9 cellular contexts compared by ENCODE assay signal in genomic region chr22:19756288-19757128, GRCh38. TPM values are rescaled to one million over a fixed set of nuclear protein-coding genes. Genes with fewer than 3 reads are reported as not detected.
A peak's percentile ranks its signal among the peaks of the same experiment; 100 is the strongest.
DNase-seq lines count a peak whose midpoint lies in the region; ATAC-seq and TF ChIP-seq lines count a peak whose summit lies in the region.
"Had no signal": no experiment of that assay in that cellular context is flagged by ENCODE, and none has a peak within 500 bp of the region (broad histone marks: within the 10 kb centered on the region; RNA-seq: fewer than 3 reads in every experiment).

No MANE protein-coding gene starts in this region.

- peaks cover 1% of the 10 kb centered on the region for H3K27me3 ChIP-seq in OCI-LY1 (ENCODE audit: insufficient read depth, low read length)
- peaks cover 97% of the 10 kb centered on the region for H3K27me3 ChIP-seq in cardiac muscle cell

- H3K36me3 ChIP-seq in OCI-LY1 (ENCODE audit: insufficient read depth, low read length) (no peaks in the 10 kb centered on the region), cardiac muscle cell (no peaks in the 10 kb centered on the region)

- H3K9me3 ChIP-seq in OCI-LY1 (ENCODE audit: low read length), result no peaks in the 10 kb centered on the region
- H3K9me3 ChIP-seq in cardiac muscle cell (ENCODE audit: low read depth), result no peaks in the 10 kb centered on the region

- no peaks in the 10 kb centered on the region for H3K9me2 ChIP-seq in OCI-LY1 (ENCODE audit: low read depth, low read length)

- ATAC-seq in HG02678 (IDR thresholded peaks at IDR 0.05; ENCODE audit: unreplicated experiment), result no peak

- H3F3A ChIP-seq in OCI-LY1 (ENCODE audit: insufficient read depth, low read length), result no peaks in the 10 kb centered on the region

- H3K4me1 ChIP-seq in OCI-LY1 (ENCODE audit: insufficient read depth, low read length, severe bottlenecking) (peaks cover 14% of the 10 kb centered on the region), cardiac muscle cell (ENCODE audit: low read depth) (peaks cover 9% of the 10 kb centered on the region)

- peak overlapping the region; percentile 49 for H3K4me3 ChIP-seq in OCI-LY1 (ENCODE audit: low read depth, low read length, poor library complexity, severe bottlenecking)
- no peak overlapping the region for H3K4me3 ChIP-seq in cardiac muscle cell

- peak; percentile 78 for TF ChIP-seq CTCF in OCI-LY1 (IDR thresholded peaks at IDR 0.05; ENCODE audit: low read length)
- TF ChIP-seq CTCF in cardiac muscle cell (IDR thresholded peaks at IDR 0.05; ENCODE audit: low read depth, low read length), result peak; percentile 47

- H3K4me2 ChIP-seq in OCI-LY1 (ENCODE audit: low read length), result peak overlapping the region; percentile 62

- no peaks in the 10 kb centered on the region for H3K79me2 ChIP-seq in OCI-LY1 (ENCODE audit: insufficient read depth, low read length)

- H3K27ac ChIP-seq in OCI-LY1 (ENCODE audit: low read depth, low read length, poor library complexity, severe bottlenecking), result no peak overlapping the region
- no peak overlapping the region for H3K27ac ChIP-seq in cardiac muscle cell

- H3K9ac ChIP-seq in OCI-LY1 (ENCODE audit: low read length), result no peak overlapping the region

- DNase-seq in NCI-H146 (lab: John Stamatoyannopoulos, UW) (peak; percentile 28), NCI-H146 treated with DMSO at 0.1 percent for 48 hours (lab: John Stamatoyannopoulos, UW; ENCODE audit: unreplicated experiment) (no peak), cardiac muscle cell (ENCODE audit: low read depth in 1 of 2, low spot score in 1 of 2) (peak in 1 of 2 donors; percentile 62), A172 (ENCODE audit: low spot score) (no peak)
- peak; percentile 59 for DNase-seq in activated effector memory CD4-positive, alpha-beta T cell treated with Interleukin-2 at 50 U/mL for 16 hours
- DNase-seq in stimulated activated CD4-positive, alpha-beta T cell treated with anti-CD3 and anti-CD28 coated beads, Interleukin-1b, Interleukin-23, amount 100 ng/mL, for 4 hours (ENCODE audit: low read depth in 2 of 2), result peak; percentile 58
- DNase-seq: DND-41 had no signal

- H4K20me1 ChIP-seq in OCI-LY1 (ENCODE audit: insufficient read depth, low read length), result no peaks in the 10 kb centered on the region

- no peak overlapping the region for H2AFZ ChIP-seq in OCI-LY1 (ENCODE audit: low read length)

RNA-seq across cellular contexts. Expression of gene TBX1, which starts 4.1 kb away (rescaled TPM):
- total RNA-seq in cardiac muscle cell, result 0.12 and 0.35 TPM in 2 replicates
- 0.71 and 0.84 TPM in 2 replicates for polyA plus RNA-seq in cardiac muscle cell
- 3.7 and 7.4 TPM in 2 replicates for total RNA-seq in A172 (2014; rRNA removed; shearing (Covaris generic))

RNA-seq across cellular contexts. Expression of gene GP1BB, which starts 33.2 kb away (rescaled TPM):
- 89.4 and 100 TPM in 2 replicates for total RNA-seq in cardiac muscle cell
- 80.9 and 83.2 TPM in 2 replicates for polyA plus RNA-seq in cardiac muscle cell
- 8.5 and 10.5 TPM in 2 replicates for total RNA-seq in A172 (2014; rRNA removed; shearing (Covaris generic))

RNA-seq across cellular contexts. Expression of gene SEPTIN5, which starts 42.2 kb away (rescaled TPM):
- total RNA-seq in cardiac muscle cell, result 165 and 303 TPM in 2 replicates
- polyA plus RNA-seq in cardiac muscle cell, result 129 and 260 TPM in 2 replicates
- 18.7 and 40.3 TPM in 2 replicates for total RNA-seq in A172 (2014; rRNA removed; shearing (Covaris generic))

Comparison
In these comparisons a context has a peak if more than half of its experiments do, and no peak if none do; other contexts are left out.
1. DNase-seq: peak in NCI-H146 (single experiment), activated effector memory CD4-positive, alpha-beta T cell treated with Interleukin-2 at 50 U/mL for 16 hours (single experiment) and stimulated activated CD4-positive, alpha-beta T cell treated with anti-CD3 and anti-CD28 coated beads, Interleukin-1b, Interleukin-23, amount 100 ng/mL, for 4 hours (2 of 2); none in NCI-H146 treated with DMSO at 0.1 percent for 48 hours (single experiment) and A172 (single experiment).